ENCODE assay signal across 19 cellular contexts in the genomic region with DNA sequence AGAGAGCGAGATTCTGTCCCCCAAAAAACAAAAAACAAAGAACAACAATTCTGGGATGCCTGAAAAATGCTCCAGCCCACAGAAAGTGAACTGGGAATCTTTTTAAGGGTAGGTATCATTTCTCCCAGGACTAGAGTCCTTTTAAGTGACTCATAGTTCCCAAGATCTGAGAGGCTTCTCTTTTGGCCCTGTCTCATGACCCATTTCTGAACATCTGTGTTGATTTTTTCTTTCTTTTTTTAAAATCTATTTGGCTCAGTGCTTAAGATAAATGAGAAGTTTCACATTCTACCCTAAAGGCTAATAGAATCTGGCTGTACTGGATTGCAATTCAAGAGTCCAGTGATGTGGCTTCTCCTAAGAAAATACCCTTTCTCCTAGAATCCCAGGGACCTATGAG.
A peak's percentile ranks its signal among the peaks of the same experiment; 100 is the strongest.
DNase-seq lines count a peak whose midpoint lies in the region; ATAC-seq and TF ChIP-seq lines count a peak whose summit lies in the region.
"Had no signal": no experiment of that assay in that cellular context is flagged by ENCODE, and none has a peak within 500 bp of the region (broad histone marks: within the 10 kb centered on the region; RNA-seq: fewer than 3 reads in every experiment).

No MANE protein-coding gene starts in this region.

- H3K27me3 ChIP-seq in esophagus muscularis mucosa (no peaks in the 10 kb centered on the region), endodermal cell (ENCODE audit: control insufficient read depth, insufficient read depth, low read length, poor library complexity, severe bottlenecking) (no peaks in the 10 kb centered on the region)

- ATAC-seq in GM18873 (IDR thresholded peaks at IDR 0.05; ENCODE audit: low FRiP score, unreplicated experiment) (no peak), GM19455 (IDR thresholded peaks at IDR 0.05; ENCODE audit: unreplicated experiment) (no peak), GM18867 (IDR thresholded peaks at IDR 0.05; ENCODE audit: unreplicated experiment) (no peak)
- ATAC-seq: activated naive CD4-positive, alpha-beta T cell treated with anti-CD3 and anti-CD28 coated beads, Interleukin-2, amount 50 U/mL, for 72 hours; effector memory CD8-positive, alpha-beta T cell; GM23338; stimulated activated naive CD8-positive, alpha-beta T cell treated with anti-CD3 and anti-CD28 coated beads, Interleukin-15, Interleukin-2, amounts not matched to agents 100 U/mL and 50 U/mL, for 24 hours had no signal

- no peak for TF ChIP-seq POLR2A in esophagus muscularis mucosa (IDR thresholded peaks at IDR 0.05; ENCODE audit: low read depth)

- H3K36me3 Mint-ChIP-seq in endodermal cell (ENCODE audit: low read depth) = no peaks in the 10 kb centered on the region
- H3K36me3 Mint-ChIP-seq: activated naive CD4-positive, alpha-beta T cell treated with anti-CD3 and anti-CD28 coated beads, Interleukin-2, amount 50 U/mL, for 72 hours had no signal

- H3K4me3 ChIP-seq in esophagus muscularis mucosa (no peak overlapping the region), endodermal cell (ENCODE audit: low read length) (no peak overlapping the region)
- H3K4me3 ChIP-seq: GM23338, SK-N-MC, spleen had no signal

- H3K36me3 ChIP-seq in esophagus muscularis mucosa (no peaks in the 10 kb centered on the region), endodermal cell (ENCODE audit: control insufficient read depth, insufficient read depth, low read length) (no peaks in the 10 kb centered on the region)
- H3K36me3 ChIP-seq: spleen had no signal

- TF ChIP-seq EP300 in esophagus muscularis mucosa (IDR thresholded peaks at IDR 0.05) = no peak

- WGBS in esophagus muscularis mucosa = 88% methylated on average over 1 of the region's 1 CpG
- WGBS in endodermal cell (ENCODE audit: insufficient coverage in 1 of 2, insufficient read length in 1 of 2), 2 experiments = 80 to 89% methylated on average over 1 of the region's 1 CpG

- TF ChIP-seq CTCF in esophagus muscularis mucosa (IDR thresholded peaks at IDR 0.05) (no peak), endodermal cell (conservative IDR thresholded peaks at IDR 0.05) (no peak)

- DNase-seq in AG08395 (ENCODE audit: low spot score) (peak; percentile 80), HS-27A (ENCODE audit: low read depth) (peak; percentile 15), esophagus muscularis mucosa (ENCODE audit: extremely low spot score) (no peak), middle frontal gyrus (ENCODE audit: extremely low spot score, low spot score) (peak; percentile 24), endodermal cell (no peak)
- DNase-seq: activated CD4-positive, alpha-beta T cell treated with anti-CD3 and anti-CD28 coated beads, Interleukin-2, amount 50 U/mL, for 1 hour; activated T-cell treated with anti-CD3 and anti-CD28 coated beads, Interleukin-2, amount 50 U/mL, for 1 hour; DMS 273 treated with DMSO at 0.1 percent for 48 hours; effector memory CD8-positive, alpha-beta T cell; NCI-H1694 treated with DMSO at 0.1 percent for 48 hours; occipital lobe; spleen; stimulated activated naive CD8-positive, alpha-beta T cell treated with anti-CD3 and anti-CD28 coated beads, Interleukin-15, Interleukin-2, amounts not matched to agents 100 U/mL and 50 U/mL, for 24 hours had no signal

- H3K4me3 Mint-ChIP-seq in endodermal cell = no peak overlapping the region
- H3K4me3 Mint-ChIP-seq: effector memory CD8-positive, alpha-beta T cell; GM23338 had no signal

- peaks cover 19% of the 10 kb centered on the region for H3K27me3 Mint-ChIP-seq in endodermal cell (ENCODE audit: insufficient read depth)

- H3K9me3 ChIP-seq in esophagus muscularis mucosa = no peaks in the 10 kb centered on the region
- H3K9me3 ChIP-seq in endodermal cell (ENCODE audit: control insufficient read depth, low read length) = no peaks in the 10 kb centered on the region

- intact Hi-C loops in esophagus muscularis mucosa (cut with DNase I) = no loop called here

- peaks cover 1% of the 10 kb centered on the region for H3K4me1 Mint-ChIP-seq in endodermal cell

- H3K9ac ChIP-seq in endodermal cell (ENCODE audit: extremely low read depth, low read length, poor library complexity, severe bottlenecking) = no peak overlapping the region

- H3K9me3 Mint-ChIP-seq in endodermal cell = no peaks in the 10 kb centered on the region
- H3K9me3 Mint-ChIP-seq: GM23338 had no signal

- H3K27ac ChIP-seq in esophagus muscularis mucosa (replicated peaks in 1 of 4) (peak overlapping the region in 3 of 4 donors; percentile 9 to 63 (median 52)), endodermal cell (ENCODE audit: low read depth, low read length) (no peak overlapping the region)
- H3K27ac ChIP-seq: SK-N-MC, spleen had no signal

- no peak overlapping the region for H3K27ac Mint-ChIP-seq in endodermal cell
- H3K27ac Mint-ChIP-seq: activated naive CD4-positive, alpha-beta T cell treated with anti-CD3 and anti-CD28 coated beads, Interleukin-2, amount 50 U/mL, for 72 hours; effector memory CD8-positive, alpha-beta T cell; GM23338 had no signal

- peaks cover 4 to 24% (median 20%) of the 10 kb centered on the region in 4 donors for H3K4me1 ChIP-seq in esophagus muscularis mucosa
- no peaks in the 10 kb centered on the region for H3K4me1 ChIP-seq in endodermal cell (ENCODE audit: control insufficient read depth, insufficient read depth, low read length)
- H3K4me1 ChIP-seq: spleen had no signal

Comparison
In these comparisons a context has a peak if more than half of its experiments do, and no peak if none do; other contexts are left out.
1. DNase-seq: peak in AG08395 (single experiment), HS-27A (single experiment) and middle frontal gyrus (single experiment); none in esophagus muscularis mucosa (single experiment) and endodermal cell (single experiment).